8 cellular contexts compared by ENCODE assay signal in the genomic region with DNA sequence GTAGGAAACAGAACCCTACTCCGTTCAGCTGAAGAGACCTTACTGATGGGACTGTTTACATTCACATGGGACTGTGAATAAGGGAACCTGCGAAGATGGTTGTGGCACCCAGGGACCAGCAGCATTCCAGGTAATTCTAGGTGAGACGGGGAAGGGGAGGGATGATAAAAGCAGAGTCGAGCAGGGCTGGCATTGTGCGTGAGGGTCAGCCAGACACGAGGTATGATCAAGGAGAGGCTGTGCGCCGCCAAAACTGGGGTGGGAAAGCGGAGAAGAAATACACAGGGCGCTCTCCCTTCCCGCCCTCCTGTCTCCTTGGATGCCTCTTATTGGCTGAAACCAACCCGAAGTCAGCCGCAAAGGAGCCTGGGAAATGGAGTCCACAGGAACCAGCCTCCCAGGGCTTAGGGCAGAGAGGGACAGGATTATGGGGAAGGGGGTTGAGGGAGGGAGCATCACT. TPM values are rescaled to one million over a fixed set of nuclear protein-coding genes. Genes with fewer than 3 reads are reported as not detected.
A peak's percentile ranks its signal among the peaks of the same experiment; 100 is the strongest.
DNase-seq lines count a peak whose midpoint lies in the region; ATAC-seq and TF ChIP-seq lines count a peak whose summit lies in the region.

No MANE protein-coding gene starts in this region.

- ATAC-seq in HG03460 (IDR thresholded peaks at IDR 0.05; ENCODE audit: unreplicated experiment), result peak; percentile 98
- peak; percentile 99 for ATAC-seq in activated CD8-positive, alpha-beta memory T cell treated with anti-CD3 and anti-CD28 coated beads, Interleukin-2, amount 10 ng/mL, durations not matched to agents 7 days and 5 days

- DNase-seq in CD14-positive monocyte (ENCODE audit: low spot score) (peak; percentile 52), GM19240 (ENCODE audit: insufficient read length, low spot score) (peak; percentile 50), NCI-H82 treated with DMSO at 0.1 percent for 48 hours (lab: John Stamatoyannopoulos, UW; ENCODE audit: unreplicated experiment) (peak; percentile 72), epidermal melanocyte (ENCODE audit: insufficient read length, low spot score) (peak; percentile 81)
- DNase-seq in activated CD8-positive, alpha-beta memory T cell treated with anti-CD3 and anti-CD28 coated beads, Interleukin-2, amount 10 ng/mL, durations not matched to agents 7 days and 5 days, result peak; percentile 79
- peak; percentile 50 for DNase-seq in stimulated activated CD8-positive, alpha-beta memory T cell treated with anti-CD3 and anti-CD28 coated beads, Interleukin-4, amount 100 ng/mL, for 24 hours (ENCODE audit: low read depth)

- H3K4me3 ChIP-seq in mononuclear cell (ENCODE audit: low read length), result peak overlapping the region; percentile 21

- no peak overlapping the region for H3K27ac Mint-ChIP-seq in CD14-positive monocyte
- H3K27ac Mint-ChIP-seq in activated CD8-positive, alpha-beta memory T cell treated with anti-CD3 and anti-CD28 coated beads, Interleukin-2, amount 10 ng/mL, durations not matched to agents 7 days and 5 days, result no peak overlapping the region

- H3K4me1 ChIP-seq in mononuclear cell (ENCODE audit: insufficient read depth, low read length), result peaks cover 10% of the 10 kb centered on the region

- TF ChIP-seq CTCF in CD14-positive monocyte (IDR thresholded peaks at IDR 0.05), result no peak

- CTCF ChIA-PET in activated CD8-positive, alpha-beta memory T cell treated with anti-CD3 and anti-CD28 coated beads, Interleukin-2, amount 10 ng/mL, durations not matched to agents 7 days and 5 days (lab: Charles Lee), result no interaction called here

- peak overlapping the region; percentile 70 to 88 for H3K4me3 Mint-ChIP-seq in CD14-positive monocyte
- peak overlapping the region; percentile 80 for H3K4me3 Mint-ChIP-seq in activated CD8-positive, alpha-beta memory T cell treated with anti-CD3 and anti-CD28 coated beads, Interleukin-2, amount 10 ng/mL, durations not matched to agents 7 days and 5 days

- peaks cover 12% of the 10 kb centered on the region for H3K4me1 Mint-ChIP-seq in CD14-positive monocyte
- H3K4me1 Mint-ChIP-seq in activated CD8-positive, alpha-beta memory T cell treated with anti-CD3 and anti-CD28 coated beads, Interleukin-2, amount 10 ng/mL, durations not matched to agents 7 days and 5 days, result peaks cover 15% of the 10 kb centered on the region

- peaks cover 19% of the 10 kb centered on the region for H3K27me3 ChIP-seq in mononuclear cell (ENCODE audit: insufficient read depth, low read length)

- H3K9me3 Mint-ChIP-seq in CD14-positive monocyte, result peaks cover 0 to 2% (median 0%) of the 10 kb centered on the region in 7 donors
- H3K9me3 Mint-ChIP-seq in activated CD8-positive, alpha-beta memory T cell treated with anti-CD3 and anti-CD28 coated beads, Interleukin-2, amount 10 ng/mL, durations not matched to agents 7 days and 5 days (ENCODE audit: low read depth), result no peaks in the 10 kb centered on the region

- no peaks in the 10 kb centered on the region for H3K36me3 Mint-ChIP-seq in CD14-positive monocyte
- H3K36me3 Mint-ChIP-seq in activated CD8-positive, alpha-beta memory T cell treated with anti-CD3 and anti-CD28 coated beads, Interleukin-2, amount 10 ng/mL, durations not matched to agents 7 days and 5 days, result no peaks in the 10 kb centered on the region

- H3K27me3 Mint-ChIP-seq in CD14-positive monocyte (ENCODE audit: low read depth in 3 of 3), result peaks cover 18 to 34% (median 33%) of the 10 kb centered on the region in 3 donors
- peaks cover 51% of the 10 kb centered on the region for H3K27me3 Mint-ChIP-seq in activated CD8-positive, alpha-beta memory T cell treated with anti-CD3 and anti-CD28 coated beads, Interleukin-2, amount 10 ng/mL, durations not matched to agents 7 days and 5 days

- no peaks in the 10 kb centered on the region for H3K9me3 ChIP-seq in mononuclear cell (ENCODE audit: low read depth, low read length)

- intact Hi-C loops in CD14-positive monocyte (cut with micrococcal nuclease), result no loop called here

RNA-seq across cellular contexts. Expression of a gene that starts 38.4 kb away (rescaled TPM):
- polyA plus RNA-seq in CD14-positive monocyte, result 1 to 10 TPM; 1.6 to 9.2 TPM
- total RNA-seq in activated CD8-positive, alpha-beta memory T cell treated with anti-CD3 and anti-CD28 coated beads, Interleukin-2, amount 10 ng/mL, durations not matched to agents 7 days and 5 days, result 10 to 100 TPM; 57.8 to 72.5 TPM
- total RNA-seq in mononuclear cell, result 34.9 TPM

RNA-seq across cellular contexts. Expression of a gene that starts 58.6 kb away (rescaled TPM):
- polyA plus RNA-seq in CD14-positive monocyte, result not detected
- not detected for total RNA-seq in activated CD8-positive, alpha-beta memory T cell treated with anti-CD3 and anti-CD28 coated beads, Interleukin-2, amount 10 ng/mL, durations not matched to agents 7 days and 5 days
- 0.31 TPM for total RNA-seq in mononuclear cell

Comparison
In these comparisons a context has a peak if more than half of its experiments do, and no peak if none do; other contexts are left out.
1. Peak in every context shown above with its lines: DNase-seq, ATAC-seq and H3K4me3 ChIP-seq.